In the genomic region with DNA sequence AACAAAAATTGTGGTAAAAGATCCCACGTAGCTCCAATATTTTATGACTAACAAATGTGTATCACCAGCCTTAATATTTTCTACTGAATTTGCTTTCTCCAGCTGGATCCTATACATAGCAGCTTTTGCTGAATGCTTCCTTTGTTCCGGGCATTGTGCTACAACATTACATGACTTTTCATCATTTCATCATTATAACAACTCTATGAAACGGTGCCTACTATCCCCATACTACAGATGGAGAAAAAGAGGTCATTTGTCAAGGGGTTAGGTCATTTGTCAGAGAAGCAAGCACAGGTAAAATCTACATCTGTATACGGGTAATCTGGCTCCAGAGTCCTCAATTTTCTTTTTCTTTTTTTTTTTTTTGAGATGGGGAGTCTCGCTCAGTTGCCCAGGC, we compare ENCODE assay signal across 2 cellular contexts.
TF ChIP-seq lines count a peak whose summit lies in the region.

No MANE protein-coding gene starts in this region.

TF ChIP-seq in A549, 52 proteins besides CTCF, POLR2A, EP300 and RAD21:
- TF ChIP-seq KDM1A (IDR thresholded peaks at IDR 0.05; ENCODE audit: low read depth) = 0 out of 2 replicates have a peak, but pooled peaks have one; percentile 55
- TF ChIP-seq FOSB (CRISPR knock-in tag; IDR thresholded peaks at IDR 0.05) = no peak
- no peak for TF ChIP-seq PHF8 (IDR thresholded peaks at IDR 0.05; ENCODE audit: borderline replicate concordance, low read depth)
- no peak for TF ChIP-seq ZSCAN20 (CRISPR knock-in tag; IDR thresholded peaks at IDR 0.05)
- TF ChIP-seq EHF (CRISPR knock-in tag; IDR thresholded peaks at IDR 0.05) = no peak
- no peak for TF ChIP-seq EHMT2 (IDR thresholded peaks at IDR 0.05; ENCODE audit: low read depth)

TF ChIP-seq in K562, 482 proteins besides CTCF, POLR2A, EP300 and RAD21:
- TF ChIP-seq RBM25 (IDR thresholded peaks at IDR 0.05; ENCODE audit: low read depth, low read length, severe bottlenecking) = peak; percentile 59
- no peak for TF ChIP-seq OTX1 (CRISPR knock-in tag; IDR thresholded peaks at IDR 0.05)
- TF ChIP-seq HEY1 (CRISPR knock-in tag; IDR thresholded peaks at IDR 0.05; ENCODE audit: borderline replicate concordance) = no peak
